In the genomic region with DNA sequence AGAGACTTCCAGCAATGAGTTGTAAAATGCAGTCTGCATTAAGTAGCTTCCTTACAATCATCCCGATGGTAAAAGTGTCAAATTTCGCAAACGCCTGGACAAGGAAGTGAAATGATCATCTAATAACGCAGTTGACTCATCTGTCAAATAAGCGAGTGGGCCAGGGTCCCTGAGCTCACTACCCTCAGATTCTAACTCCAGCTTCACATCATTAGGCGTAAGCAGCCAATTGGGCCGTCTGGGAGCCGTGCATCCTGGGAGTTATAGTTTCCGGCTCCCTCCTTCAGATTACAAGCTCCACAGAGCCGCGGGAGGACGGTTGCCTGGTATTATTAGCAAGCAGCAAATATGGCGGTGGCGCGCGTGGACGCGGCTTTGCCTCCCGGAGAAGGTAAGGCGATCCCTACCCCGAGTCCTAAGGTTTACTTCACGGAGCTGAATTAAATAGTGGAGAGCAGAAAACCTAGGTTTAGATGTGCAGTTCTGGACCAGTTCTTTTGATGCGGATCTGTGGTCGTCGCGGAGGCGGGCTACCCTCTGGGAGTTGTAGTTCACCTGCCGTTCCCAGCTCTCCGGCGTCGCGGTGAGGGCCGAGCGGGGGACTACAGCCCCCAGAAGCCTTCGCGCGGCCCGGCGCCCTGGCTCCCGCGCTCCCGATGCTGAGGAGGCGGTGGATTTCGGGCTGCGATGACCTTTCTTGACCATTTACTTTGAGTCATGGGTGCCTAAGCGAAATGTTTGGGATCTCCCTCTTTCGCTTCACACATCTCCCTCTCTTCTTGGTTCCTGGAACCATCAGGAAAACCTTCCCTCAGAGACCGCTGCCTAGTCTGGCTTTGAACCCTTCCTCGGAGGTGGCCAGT, we compare ENCODE assay signal across 8 cellular contexts. TPM values are rescaled to one million over a fixed set of nuclear protein-coding genes. Genes with fewer than 3 reads are reported as not detected.
DNase-seq lines count a peak whose midpoint lies in the region; ATAC-seq and FAIRE-seq lines count a peak whose summit lies in the region.

A gene with protein sequence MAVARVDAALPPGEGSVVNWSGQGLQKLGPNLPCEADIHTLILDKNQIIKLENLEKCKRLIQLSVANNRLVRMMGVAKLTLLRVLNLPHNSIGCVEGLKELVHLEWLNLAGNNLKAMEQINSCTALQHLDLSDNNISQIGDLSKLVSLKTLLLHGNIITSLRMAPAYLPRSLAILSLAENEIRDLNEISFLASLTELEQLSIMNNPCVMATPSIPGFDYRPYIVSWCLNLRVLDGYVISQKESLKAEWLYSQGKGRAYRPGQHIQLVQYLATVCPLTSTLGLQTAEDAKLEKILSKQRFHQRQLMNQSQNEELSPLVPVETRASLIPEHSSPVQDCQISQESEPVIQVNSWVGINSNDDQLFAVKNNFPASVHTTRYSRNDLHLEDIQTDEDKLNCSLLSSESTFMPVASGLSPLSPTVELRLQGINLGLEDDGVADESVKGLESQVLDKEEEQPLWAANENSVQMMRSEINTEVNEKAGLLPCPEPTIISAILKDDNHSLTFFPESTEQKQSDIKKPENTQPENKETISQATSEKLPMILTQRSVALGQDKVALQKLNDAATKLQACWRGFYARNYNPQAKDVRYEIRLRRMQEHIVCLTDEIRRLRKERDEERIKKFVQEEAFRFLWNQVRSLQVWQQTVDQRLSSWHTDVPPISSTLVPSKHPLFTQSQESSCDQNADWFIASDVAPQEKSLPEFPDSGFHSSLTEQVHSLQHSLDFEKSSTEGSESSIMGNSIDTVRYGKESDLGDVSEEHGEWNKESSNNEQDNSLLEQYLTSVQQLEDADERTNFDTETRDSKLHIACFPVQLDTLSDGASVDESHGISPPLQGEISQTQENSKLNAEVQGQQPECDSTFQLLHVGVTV (plus strand): TSS at position 286 of the 863 bp plus-strand sequence. CDS start 63 bp downstream, at position 349.

- ATAC-seq in GM21786 (IDR thresholded peaks at IDR 0.05; ENCODE audit: unreplicated experiment), result peak; percentile 85
- ATAC-seq in activated T-cell treated with anti-CD3 and anti-CD28 coated beads, Interleukin-2, amount 50 U/mL, for 72 hours (replicated peaks in 1 of 2), result peak; percentile 96
- ATAC-seq in naive B cell (ENCODE audit: low read depth in 2 of 2), result peak; percentile 89 to 90
- peak; percentile 98 for ATAC-seq in stimulated activated memory B cell treated with anti-CD40 and anti-IgM and Interleukin-4, amounts not matched to agents 10 μg/mL and 1 μg/mL and 100 μg/mL, for 72 hours

- peak; percentile 77 for FAIRE-seq in RCC 7860 (lab: Jason Lieb, UNC)

- H3K27ac Mint-ChIP-seq in activated T-cell treated with anti-CD3 and anti-CD28 coated beads, Interleukin-2, amount 50 U/mL, for 72 hours, result peak within 1 kb of the TSS; percentile 83
- H3K27ac Mint-ChIP-seq in naive B cell, result peak within 1 kb of the TSS; percentile 91 to 97 (median 93)
- H3K27ac Mint-ChIP-seq in stimulated activated memory B cell treated with anti-CD40 and anti-IgM and Interleukin-4, amounts not matched to agents 10 μg/mL and 1 μg/mL and 100 μg/mL, for 72 hours, result peak within 1 kb of the TSS; percentile 91

- peak within 1 kb of the TSS; percentile 86 for H3K27ac ChIP-seq in KOPT-K1 (ENCODE audit: low read depth, low read length, poor library complexity, severe bottlenecking)

- no peaks in the 10 kb centered on the region for H3K9me3 Mint-ChIP-seq in activated T-cell treated with anti-CD3 and anti-CD28 coated beads, Interleukin-2, amount 50 U/mL, for 72 hours
- no peaks in the 10 kb centered on the region for H3K9me3 Mint-ChIP-seq in naive B cell
- no peaks in the 10 kb centered on the region for H3K9me3 Mint-ChIP-seq in stimulated activated memory B cell treated with anti-CD40 and anti-IgM and Interleukin-4, amounts not matched to agents 10 μg/mL and 1 μg/mL and 100 μg/mL, for 72 hours

- H3K36me3 Mint-ChIP-seq in activated T-cell treated with anti-CD3 and anti-CD28 coated beads, Interleukin-2, amount 50 U/mL, for 72 hours (ENCODE audit: insufficient read depth in 2 of 2), result peaks cover 2 to 13% of the 10 kb centered on the region in 2 donors
- H3K36me3 Mint-ChIP-seq in naive B cell, result no peaks in the 10 kb centered on the region
- H3K36me3 Mint-ChIP-seq in stimulated activated memory B cell treated with anti-CD40 and anti-IgM and Interleukin-4, amounts not matched to agents 10 μg/mL and 1 μg/mL and 100 μg/mL, for 72 hours, result no peaks in the 10 kb centered on the region

- H3K36me3 ChIP-seq in KOPT-K1 (ENCODE audit: insufficient read depth, low read length), result peaks cover 33% of the 10 kb centered on the region

- DNase-seq in DMS79 (lab: John Stamatoyannopoulos, UW) (peak; percentile 86), RCC 7860 (ENCODE audit: low spot score) (peak; percentile 85), fibroblast of gingiva (ENCODE audit: low read depth) (peak; percentile 87), naive B cell (peak; percentile 84)
- peak; percentile 90 to 93 for DNase-seq in activated T-cell treated with anti-CD3 and anti-CD28 coated beads, Interleukin-2, amount 50 U/mL, for 72 hours

- peaks cover 49% of the 10 kb centered on the region for H3K4me1 Mint-ChIP-seq in activated T-cell treated with anti-CD3 and anti-CD28 coated beads, Interleukin-2, amount 50 U/mL, for 72 hours (ENCODE audit: low read depth)
- H3K4me1 Mint-ChIP-seq in naive B cell, result peaks cover 19 to 38% (median 32%) of the 10 kb centered on the region in 3 donors
- H3K4me1 Mint-ChIP-seq in stimulated activated memory B cell treated with anti-CD40 and anti-IgM and Interleukin-4, amounts not matched to agents 10 μg/mL and 1 μg/mL and 100 μg/mL, for 72 hours, result peaks cover 38% of the 10 kb centered on the region

- H3K4me3 Mint-ChIP-seq in activated T-cell treated with anti-CD3 and anti-CD28 coated beads, Interleukin-2, amount 50 U/mL, for 72 hours, result peak within 1 kb of the TSS; percentile 88 to 98
- peak within 1 kb of the TSS; percentile 91 to 99 (median 98) for H3K4me3 Mint-ChIP-seq in naive B cell
- H3K4me3 Mint-ChIP-seq in stimulated activated memory B cell treated with anti-CD40 and anti-IgM and Interleukin-4, amounts not matched to agents 10 μg/mL and 1 μg/mL and 100 μg/mL, for 72 hours, result peak within 1 kb of the TSS; percentile 99

- H3K27me3 Mint-ChIP-seq in activated T-cell treated with anti-CD3 and anti-CD28 coated beads, Interleukin-2, amount 50 U/mL, for 72 hours (ENCODE audit: low read depth), result no peaks in the 10 kb centered on the region
- H3K27me3 Mint-ChIP-seq in naive B cell, result no peaks in the 10 kb centered on the region
- H3K27me3 Mint-ChIP-seq in stimulated activated memory B cell treated with anti-CD40 and anti-IgM and Interleukin-4, amounts not matched to agents 10 μg/mL and 1 μg/mL and 100 μg/mL, for 72 hours, result no peaks in the 10 kb centered on the region

- H3K9me3 ChIP-seq in KOPT-K1 (ENCODE audit: insufficient read depth, low read length, poor library complexity, severe bottlenecking), result no peaks in the 10 kb centered on the region

RNA-seq across cellular contexts. Expression of the gene that starts here (rescaled TPM):
- total RNA-seq in activated T-cell treated with anti-CD3 and anti-CD28 coated beads, Interleukin-2, amount 50 U/mL, for 72 hours, result 10 to 100 TPM; 19.2 to 23.5 TPM
- 1 to 10 TPM; 4.1 to 5.8 (median 4.9) TPM for polyA plus RNA-seq in naive B cell (ENCODE audit: low read depth in 6 of 6)

Comparison
In these comparisons a context has a peak if more than half of its experiments do, and no peak if none do; other contexts are left out.
1. Peak in every context shown above with its lines: DNase-seq, ATAC-seq and H3K27ac ChIP-seq.